ENCODE assay signal across 15 cellular contexts in the genomic region with DNA sequence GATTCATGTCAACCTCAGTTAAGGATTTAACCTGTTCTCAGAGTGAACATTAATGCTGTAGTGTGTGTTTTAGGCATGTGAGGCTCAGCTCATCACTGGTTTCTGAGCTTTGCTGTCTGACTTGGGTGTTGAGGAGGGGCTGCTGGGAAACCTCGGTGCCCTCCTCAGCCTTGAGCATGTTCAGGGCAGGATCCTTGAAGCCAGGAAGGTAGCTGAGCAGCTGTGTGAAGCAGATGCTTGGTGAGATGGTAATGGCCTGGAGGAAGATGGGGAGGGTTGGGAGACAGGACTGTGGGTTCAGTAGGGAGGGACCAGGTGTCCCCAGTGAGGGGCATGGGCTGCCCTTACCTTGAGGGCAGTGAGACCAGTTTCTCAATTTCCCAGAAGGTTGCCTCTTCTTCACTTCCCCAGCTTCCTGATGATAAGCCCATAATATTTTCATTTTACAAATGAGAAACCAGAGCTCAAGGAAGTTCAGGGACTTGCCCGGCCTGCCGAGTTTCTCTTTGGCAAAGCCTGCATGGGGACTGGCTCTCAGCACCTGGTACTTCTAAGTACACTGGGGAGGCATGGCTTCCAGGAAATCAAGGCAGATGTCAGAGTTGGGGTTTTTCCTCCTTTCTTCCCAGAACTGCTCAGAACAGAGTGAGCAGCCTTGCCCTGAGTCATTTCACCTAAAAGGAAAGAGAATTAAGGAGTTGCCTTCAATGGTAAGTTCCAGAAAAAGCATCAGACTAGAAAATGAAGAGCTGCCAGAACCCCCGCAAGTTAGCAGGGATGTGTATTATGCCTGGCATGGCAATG.
DNase-seq lines count a peak whose midpoint lies in the region; ATAC-seq, FAIRE-seq and TF ChIP-seq lines count a peak whose summit lies in the region.
"Had no signal": no experiment of that assay in that cellular context is flagged by ENCODE, and none has a peak within 500 bp of the region (broad histone marks: within the 10 kb centered on the region; RNA-seq: fewer than 3 reads in every experiment).

No MANE protein-coding gene starts in this region.

- H3K4me3 ChIP-seq in lower lobe of right lung = no peak overlapping the region
- H3K4me3 ChIP-seq: esophagus squamous epithelium, thoracic aorta had no signal

- TF ChIP-seq CTCF in lower lobe of right lung (IDR thresholded peaks at IDR 0.05) = no peak

- CTCF ChIA-PET in activated CD4-positive, alpha-beta T cell treated with anti-CD3 and anti-CD28 coated beads for 36 hours (lab: Charles Lee) = interaction anchor here (0.6 kb wide), 1 partner anchor 116 kb away, joined by 3 read pairs; no protein-coding TSS in a partner anchor

- peak; percentile 70 for DNase-seq in activated CD4-positive, alpha-beta T cell treated with anti-CD3 and anti-CD28 coated beads for 36 hours
- no peak for DNase-seq in activated CD4-positive, alpha-beta T cell treated with anti-CD3 and anti-CD28 coated beads for 1 hour
- peak; percentile 46 to 57 for DNase-seq in activated T-cell treated with anti-CD3 and anti-CD28 coated beads, Interleukin-2, amount 50 U/mL, for 72 hours
- DNase-seq in lower lobe of right lung (no peak), HTR-8/SVneo (ENCODE audit: insufficient read length, low spot score) (no peak), islet precursor cell (no peak)
- DNase-seq in stimulated activated CD8-positive, alpha-beta memory T cell treated with anti-CD3 and anti-CD28 coated beads, Interleukin-7, amount 100 ng/mL, for 4 hours (ENCODE audit: low read depth in 2 of 2) = peak; percentile 20 to 29
- DNase-seq: 8988T, cerebellar nuclear complex, esophagus squamous epithelium, NCI-H1092, NCI-H446, posterior cingulate gyrus had no signal

- FAIRE-seq in HTR-8/SVneo (lab: Jason Lieb, UNC) = no peak

- no peaks in the 10 kb centered on the region for H3K27me3 ChIP-seq in lower lobe of right lung (ENCODE audit: low read depth)
- H3K27me3 ChIP-seq: esophagus squamous epithelium had no signal

- peak overlapping the region; percentile 18 for H3K4me3 Mint-ChIP-seq in activated CD4-positive, alpha-beta T cell treated with anti-CD3 and anti-CD28 coated beads for 36 hours
- H3K4me3 Mint-ChIP-seq in activated T-cell treated with anti-CD3 and anti-CD28 coated beads, Interleukin-2, amount 50 U/mL, for 72 hours = peak overlapping the region; percentile 72 to 82

- H3K4me1 ChIP-seq in lower lobe of right lung = no peaks in the 10 kb centered on the region

- no peaks in the 10 kb centered on the region for H3K9me3 ChIP-seq in lower lobe of right lung
- H3K9me3 ChIP-seq: esophagus squamous epithelium, thoracic aorta had no signal

- peaks cover 28% of the 10 kb centered on the region for H3K4me1 Mint-ChIP-seq in activated CD4-positive, alpha-beta T cell treated with anti-CD3 and anti-CD28 coated beads for 36 hours
- H3K4me1 Mint-ChIP-seq in activated T-cell treated with anti-CD3 and anti-CD28 coated beads, Interleukin-2, amount 50 U/mL, for 72 hours (ENCODE audit: low read depth) = peaks cover 35% of the 10 kb centered on the region

- POLR2A ChIA-PET in activated CD4-positive, alpha-beta T cell treated with anti-CD3 and anti-CD28 coated beads for 36 hours (lab: Charles Lee) = interaction anchor here (0.6 kb wide), 1 partner anchor 45 kb away, joined by 3 read pairs; no protein-coding TSS in a partner anchor

- peak; percentile 86 for ATAC-seq in activated CD4-positive, alpha-beta T cell treated with anti-CD3 and anti-CD28 coated beads for 36 hours
- ATAC-seq in activated T-cell treated with anti-CD3 and anti-CD28 coated beads, Interleukin-2, amount 50 U/mL, for 72 hours (replicated peaks in 1 of 2) = peak; percentile 70 to 83
- ATAC-seq in lower lobe of right lung (peak; percentile 51 to 82), GM19397 (IDR thresholded peaks at IDR 0.05; ENCODE audit: unreplicated experiment) (no peak)

- H3K27ac ChIP-seq in lower lobe of right lung = no peak overlapping the region
- H3K27ac ChIP-seq: thoracic aorta had no signal

- H3K27me3 Mint-ChIP-seq in activated CD4-positive, alpha-beta T cell treated with anti-CD3 and anti-CD28 coated beads for 36 hours = peaks cover 2% of the 10 kb centered on the region
- no peaks in the 10 kb centered on the region for H3K27me3 Mint-ChIP-seq in activated T-cell treated with anti-CD3 and anti-CD28 coated beads, Interleukin-2, amount 50 U/mL, for 72 hours (ENCODE audit: low read depth)

- H3K9me3 Mint-ChIP-seq in activated CD4-positive, alpha-beta T cell treated with anti-CD3 and anti-CD28 coated beads for 36 hours (ENCODE audit: low read depth) = no peaks in the 10 kb centered on the region
- H3K9me3 Mint-ChIP-seq in activated T-cell treated with anti-CD3 and anti-CD28 coated beads, Interleukin-2, amount 50 U/mL, for 72 hours = peaks cover 0 to 3% of the 10 kb centered on the region in 2 donors

- H3K36me3 Mint-ChIP-seq in activated CD4-positive, alpha-beta T cell treated with anti-CD3 and anti-CD28 coated beads for 36 hours (ENCODE audit: low read depth) = no peaks in the 10 kb centered on the region
- peaks cover 3 to 4% of the 10 kb centered on the region in 2 donors for H3K36me3 Mint-ChIP-seq in activated T-cell treated with anti-CD3 and anti-CD28 coated beads, Interleukin-2, amount 50 U/mL, for 72 hours (ENCODE audit: insufficient read depth in 2 of 2)

- H3K27ac Mint-ChIP-seq in activated CD4-positive, alpha-beta T cell treated with anti-CD3 and anti-CD28 coated beads for 36 hours = peak overlapping the region; percentile 86
- H3K27ac Mint-ChIP-seq in activated T-cell treated with anti-CD3 and anti-CD28 coated beads, Interleukin-2, amount 50 U/mL, for 72 hours = peak overlapping the region; percentile 98

- H3K36me3 ChIP-seq in lower lobe of right lung = no peaks in the 10 kb centered on the region
- H3K36me3 ChIP-seq: esophagus squamous epithelium, thoracic aorta had no signal

- intact Hi-C loops in activated CD4-positive, alpha-beta T cell treated with anti-CD3 and anti-CD28 coated beads for 36 hours (cut with DNase I, micrococcal nuclease) = loop anchor here (2.0 to 10.0 kb wide), 2 partner anchors 19 to 897 kb away; a partner anchor contains a TSS
- intact Hi-C loops in lower lobe of right lung (cut with DNase I) = no loop called here

Comparison
In these comparisons a context has a peak if more than half of its experiments do, and no peak if none do; other contexts are left out.
1. DNase-seq: peak in activated CD4-positive, alpha-beta T cell treated with anti-CD3 and anti-CD28 coated beads for 36 hours (single experiment), activated T-cell treated with anti-CD3 and anti-CD28 coated beads, Interleukin-2, amount 50 U/mL, for 72 hours (2 of 2) and stimulated activated CD8-positive, alpha-beta memory T cell treated with anti-CD3 and anti-CD28 coated beads, Interleukin-7, amount 100 ng/mL, for 4 hours (2 of 2); none in activated CD4-positive, alpha-beta T cell treated with anti-CD3 and anti-CD28 coated beads for 1 hour (single experiment), lower lobe of right lung (single experiment), HTR-8/SVneo (single experiment) and islet precursor cell (single experiment).